Comparison of ENCODE assay signal across 10 cellular contexts in genomic region chr1:60573726-60574409, GRCh38.
DNase-seq lines count a peak whose midpoint lies in the region; TF ChIP-seq lines count a peak whose summit lies in the region.
"Had no signal": no experiment of that assay in that cellular context is flagged by ENCODE, and none has a peak within 500 bp of the region (broad histone marks: within the 10 kb centered on the region; RNA-seq: fewer than 3 reads in every experiment).

No MANE protein-coding gene starts in this region.

- intact Hi-C loops in CD14-positive monocyte (cut with micrococcal nuclease) (no loop called here), vagina (cut with DNase I) (no loop called here)

- peaks cover 38% of the 10 kb centered on the region for H3K4me1 Mint-ChIP-seq in CD14-positive monocyte

- H3K27me3 ChIP-seq in vagina: no peaks in the 10 kb centered on the region

- TF ChIP-seq CTCF in CD14-positive monocyte (IDR thresholded peaks at IDR 0.05) (no peak), choroid plexus epithelial cell (conservative IDR thresholded peaks at IDR 0.05; ENCODE audit: low read depth, low read length) (no peak), vagina (IDR thresholded peaks at IDR 0.05) (no peak)

- no peaks in the 10 kb centered on the region for H3K36me3 ChIP-seq in vagina

- H3K4me3 Mint-ChIP-seq in CD14-positive monocyte: peak overlapping the region in 1 of 2 donors; percentile 7
- H3K4me3 Mint-ChIP-seq: naive thymus-derived CD8-positive, alpha-beta T cell had no signal

- H3K9me3 Mint-ChIP-seq in CD14-positive monocyte: peaks cover 0 to 4% (median 2%) of the 10 kb centered on the region in 7 donors

- no peaks in the 10 kb centered on the region for H3K9me3 ChIP-seq in vagina

- no peak overlapping the region for H3K4me3 ChIP-seq in choroid plexus epithelial cell (ENCODE audit: low read depth, low read length)
- no peak overlapping the region for H3K4me3 ChIP-seq in vagina

- H3K36me3 Mint-ChIP-seq in CD14-positive monocyte: no peaks in the 10 kb centered on the region
- H3K36me3 Mint-ChIP-seq: naive thymus-derived CD8-positive, alpha-beta T cell had no signal

- H3K27ac Mint-ChIP-seq in CD14-positive monocyte: peak overlapping the region in 4 of 7 donors; percentile 5 to 51 (median 34)
- H3K27ac Mint-ChIP-seq: naive thymus-derived CD8-positive, alpha-beta T cell had no signal

- DNase-seq in CD14-positive monocyte (ENCODE audit: low spot score) (no peak), NCI-H2029 treated with DMSO at 0.1 percent for 48 hours (lab: John Stamatoyannopoulos, UW) (peak; percentile 20), choroid plexus epithelial cell (ENCODE audit: low read depth) (peak; percentile 91), lung microvascular endothelial cell (ENCODE audit: low read depth in 2 of 2) (peak; percentile 73 to 84), vagina (ENCODE audit: extremely low spot score in 2 of 2) (no peak), DMS79 (lab: John Stamatoyannopoulos, UW) (no peak)
- no peak for DNase-seq in activated CD4-positive, alpha-beta T cell treated with anti-CD3 and anti-CD28 coated beads, Interleukin-2, amount 50 U/mL, for 4 hours
- no peak for DNase-seq in effector CD4-positive, alpha-beta T cell
- DNase-seq: naive thymus-derived CD8-positive, alpha-beta T cell; T-helper 1 cell had no signal

- no peaks in the 10 kb centered on the region for H3K4me1 ChIP-seq in vagina

- H3K27ac ChIP-seq in vagina: no peak overlapping the region

- peaks cover 0 to 2% (median 0%) of the 10 kb centered on the region in 3 donors for H3K27me3 Mint-ChIP-seq in CD14-positive monocyte (ENCODE audit: low read depth in 3 of 3)

- no peak for TF ChIP-seq POLR2A in vagina (IDR thresholded peaks at IDR 0.05)

Comparison
In these comparisons a context has a peak if more than half of its experiments do, and no peak if none do; other contexts are left out.
1. DNase-seq: peak in NCI-H2029 treated with DMSO at 0.1 percent for 48 hours (single experiment), choroid plexus epithelial cell (single experiment) and lung microvascular endothelial cell (2 of 2); none in CD14-positive monocyte (single experiment), activated CD4-positive, alpha-beta T cell treated with anti-CD3 and anti-CD28 coated beads, Interleukin-2, amount 50 U/mL, for 4 hours (0 of 2), vagina (0 of 2), effector CD4-positive, alpha-beta T cell (single experiment) and DMS79 (single experiment).